12 cellular contexts compared by ENCODE assay signal in the genomic region with DNA sequence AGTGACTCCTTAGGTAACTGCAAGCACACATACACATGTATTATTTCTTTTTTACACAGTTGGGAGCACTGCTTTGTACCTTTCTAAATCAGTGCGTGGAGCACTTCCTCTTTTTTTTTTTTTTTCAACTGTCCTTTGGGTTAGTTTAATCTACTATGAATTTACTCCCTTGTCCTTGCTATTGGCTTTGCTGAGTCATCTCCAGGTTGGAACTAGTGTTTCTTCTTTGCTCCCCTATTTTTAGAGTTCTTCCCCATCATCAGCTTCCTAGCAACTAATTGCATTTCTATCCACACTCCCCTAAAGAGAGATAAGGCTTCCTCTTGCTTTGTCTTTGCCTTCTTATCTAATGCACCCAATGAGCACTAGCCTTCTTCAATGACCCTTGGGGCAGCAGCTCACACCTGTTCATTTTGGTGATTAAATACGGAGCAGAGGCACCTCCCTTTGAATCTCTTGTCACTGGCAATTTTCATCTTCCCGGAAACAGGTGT. TPM values are rescaled to one million over a fixed set of nuclear protein-coding genes. Genes with fewer than 3 reads are reported as not detected.
DNase-seq lines count a peak whose midpoint lies in the region; ATAC-seq and TF ChIP-seq lines count a peak whose summit lies in the region.
"Had no signal": no experiment of that assay in that cellular context is flagged by ENCODE, and none has a peak within 500 bp of the region (broad histone marks: within the 10 kb centered on the region; RNA-seq: fewer than 3 reads in every experiment).

No MANE protein-coding gene starts in this region.

- H3K4me3 ChIP-seq in OCI-LY1 (ENCODE audit: low read depth, low read length, poor library complexity, severe bottlenecking) (peak overlapping the region; percentile 86), neuronal stem cell (ENCODE audit: low read length in 2 of 2) (no peak overlapping the region)

- H3K36me3 Mint-ChIP-seq in naive B cell = no peaks in the 10 kb centered on the region
- H3K36me3 Mint-ChIP-seq in T-helper 17 cell (ENCODE audit: low read depth) = peaks cover under 1% of the 10 kb centered on the region
- H3K36me3 Mint-ChIP-seq: activated naive CD8-positive, alpha-beta T cell had no signal

- H3K4ac ChIP-seq in neuronal stem cell (ENCODE audit: low read length) = no peak overlapping the region

- H2BK5ac ChIP-seq in neuronal stem cell (ENCODE audit: low read length) = no peak overlapping the region

- H3K36me3 ChIP-seq in OCI-LY1 (ENCODE audit: insufficient read depth, low read length) (peaks cover 39% of the 10 kb centered on the region), neuronal stem cell (replicated peaks in 1 of 2; ENCODE audit: control insufficient read depth in 2 of 2, insufficient read depth in 2 of 2, low read length in 2 of 2) (no peaks in the 10 kb centered on the region)

- H3K27me3 ChIP-seq in OCI-LY1 (ENCODE audit: insufficient read depth, low read length) (no peaks in the 10 kb centered on the region), neuronal stem cell (ENCODE audit: control insufficient read depth in 3 of 3, insufficient read depth in 3 of 3, low read depth in 1 of 3, low read length in 3 of 3) (no peaks in the 10 kb centered on the region)

- H3K4me2 ChIP-seq in OCI-LY1 (ENCODE audit: low read length) = peak overlapping the region; percentile 94
- H3K4me2 ChIP-seq in neuronal stem cell (ENCODE audit: insufficient read depth, low read length, poor library complexity, severe bottlenecking) = no peak overlapping the region

- H3K14ac ChIP-seq in neuronal stem cell (ENCODE audit: low read length) = no peak overlapping the region

- H4K91ac ChIP-seq in neuronal stem cell (ENCODE audit: low read depth, low read length, poor library complexity) = no peak overlapping the region

- whole genome bisulfite sequencing in neuronal stem cell (ENCODE audit: extremely low coverage in 2 of 2, insufficient read length in 2 of 2, insufficient replicate concordance in 1 of 2), 2 donors = no CpG with 5 or more reads among the region's 3 CpGs

- peak overlapping the region; percentile 97 for H3K27ac ChIP-seq in OCI-LY1 (ENCODE audit: low read depth, low read length, poor library complexity, severe bottlenecking)
- no peak overlapping the region for H3K27ac ChIP-seq in neuronal stem cell (replicated peaks; ENCODE audit: low read length)
- H3K27ac ChIP-seq: epithelial cell of prostate had no signal

- H3K27me3 Mint-ChIP-seq in naive B cell (no peaks in the 10 kb centered on the region), T-helper 17 cell (no peaks in the 10 kb centered on the region)
- H3K27me3 Mint-ChIP-seq: activated naive CD8-positive, alpha-beta T cell had no signal

- no peak overlapping the region for H3K18ac ChIP-seq in neuronal stem cell (ENCODE audit: low read length)

- H3K4me1 ChIP-seq in OCI-LY1 (ENCODE audit: insufficient read depth, low read length, severe bottlenecking) = peaks cover 50% of the 10 kb centered on the region
- H3K4me1 ChIP-seq in neuronal stem cell (ENCODE audit: control insufficient read depth in 2 of 2, insufficient read depth in 1 of 2, low read depth in 1 of 2, low read length in 2 of 2) = peaks cover 2 to 4% of the 10 kb centered on the region in 2 donors

- H3K9me2 ChIP-seq in OCI-LY1 (ENCODE audit: low read depth, low read length) = no peaks in the 10 kb centered on the region

- TF ChIP-seq CTCF in OCI-LY1 (IDR thresholded peaks at IDR 0.05; ENCODE audit: low read length) = no peak

- H3K9ac ChIP-seq in OCI-LY1 (ENCODE audit: low read length) (peak overlapping the region; percentile 87), neuronal stem cell (ENCODE audit: low read depth, low read length, poor library complexity) (no peak overlapping the region)

- H3K4me3 Mint-ChIP-seq in naive B cell (peak overlapping the region in 2 of 8 donors; percentile 36 to 50), T-helper 17 cell (no peak overlapping the region)
- H3K4me3 Mint-ChIP-seq: activated naive CD8-positive, alpha-beta T cell had no signal

- H2AK5ac ChIP-seq in neuronal stem cell (ENCODE audit: low read depth, low read length) = no peak overlapping the region

- H3K9me3 Mint-ChIP-seq in naive B cell = no peaks in the 10 kb centered on the region

- DNase-seq in NAMALWA (ENCODE audit: low spot score) (peak; percentile 46), naive B cell (peak; percentile 19), T-helper 17 cell (no peak), neuronal stem cell (ENCODE audit: low spot score) (no peak)
- no peak for DNase-seq in activated naive CD4-positive, alpha-beta T cell treated with anti-CD3 and anti-CD28 coated beads, Interleukin-2, amount 50 U/mL, for 16 hours
- DNase-seq: activated CD4-positive, alpha-beta T cell treated with anti-CD3 and anti-CD28 coated beads for 1 hour; NCI-H526 had no signal

- H3K79me1 ChIP-seq in neuronal stem cell (ENCODE audit: low read depth, low read length) = no peaks in the 10 kb centered on the region

- H4K8ac ChIP-seq in neuronal stem cell (ENCODE audit: low read depth, low read length) = no peak overlapping the region

- no peak overlapping the region for H2BK15ac ChIP-seq in neuronal stem cell (ENCODE audit: low read length)

- no peak overlapping the region for H2BK12ac ChIP-seq in neuronal stem cell (ENCODE audit: low read length)

- H3K4me1 Mint-ChIP-seq in naive B cell (peaks cover 10 to 13% (median 12%) of the 10 kb centered on the region in 3 donors), T-helper 17 cell (peaks cover 6% of the 10 kb centered on the region)

- no peak overlapping the region for H3K23ac ChIP-seq in neuronal stem cell (ENCODE audit: low read depth, low read length, poor library complexity)

- ATAC-seq in GM18502 (IDR thresholded peaks at IDR 0.05; ENCODE audit: poor library complexity, unreplicated experiment) (peak; percentile 72), naive B cell (ENCODE audit: low read depth in 2 of 2) (peak; percentile 74 to 90), T-helper 17 cell (no peak)

- H2BK120ac ChIP-seq in neuronal stem cell (ENCODE audit: low read depth, low read length) = no peak overlapping the region

- H3K9me3 ChIP-seq in OCI-LY1 (ENCODE audit: low read length) = no peaks in the 10 kb centered on the region
- H3K9me3 ChIP-seq in T-helper 17 cell (ENCODE audit: control insufficient read depth, low read length, poor library complexity, severe bottlenecking) = no peaks in the 10 kb centered on the region
- H3K9me3 ChIP-seq in neuronal stem cell (replicated peaks in 1 of 2; ENCODE audit: control insufficient read depth in 2 of 2, insufficient read depth in 1 of 2, low read depth in 1 of 2, low read length in 2 of 2) = no peaks in the 10 kb centered on the region

- H4K20me1 ChIP-seq in OCI-LY1 (ENCODE audit: insufficient read depth, low read length) = no peaks in the 10 kb centered on the region

- peak overlapping the region in 1 of 6 donors; percentile 5 for H3K27ac Mint-ChIP-seq in naive B cell
- no peak overlapping the region for H3K27ac Mint-ChIP-seq in T-helper 17 cell
- H3K27ac Mint-ChIP-seq: activated naive CD8-positive, alpha-beta T cell had no signal

- H2AFZ ChIP-seq in OCI-LY1 (ENCODE audit: low read length) (no peak overlapping the region), neuronal stem cell (ENCODE audit: low read length) (no peak overlapping the region)

- H3F3A ChIP-seq in OCI-LY1 (ENCODE audit: insufficient read depth, low read length) = no peaks in the 10 kb centered on the region

- peaks cover 42% of the 10 kb centered on the region for H3K79me2 ChIP-seq in OCI-LY1 (ENCODE audit: insufficient read depth, low read length)

RNA-seq across cellular contexts. Expression of a gene that starts 24.3 kb away (rescaled TPM):
- polyA plus RNA-seq in naive B cell (ENCODE audit: low read depth in 6 of 6) = not detected
- total RNA-seq in T-helper 17 cell = 1 to 10 TPM; 1.2 to 1.5 TPM
- polyA plus RNA-seq in neuronal stem cell (2013, experiment 1 of 2) = not detected
- not detected for polyA plus RNA-seq in neuronal stem cell (2013, experiment 2 of 2)
- polyA plus RNA-seq: keratinocyte had no signal

RNA-seq across cellular contexts. Expression of a gene that starts 55.3 kb away (rescaled TPM):
- polyA plus RNA-seq in naive B cell (ENCODE audit: low read depth in 6 of 6) = under 1 TPM in 4 of 6 donors, not detected in 2; 0.13 to 0.42 (median 0.20) TPM
- 1 to 10 TPM in 1 of 2 donors, under 1 TPM in 1; 0.94 to 1.1 TPM for total RNA-seq in T-helper 17 cell
- polyA plus RNA-seq in neuronal stem cell (2013, experiment 1 of 2) = 2.7 TPM
- polyA plus RNA-seq in neuronal stem cell (2013, experiment 2 of 2) = 2.9 TPM

Comparison
In these comparisons a context has a peak if more than half of its experiments do, and no peak if none do; other contexts are left out.
1. DNase-seq: peak in NAMALWA (single experiment) and naive B cell (single experiment); none in T-helper 17 cell (0 of 3), activated naive CD4-positive, alpha-beta T cell treated with anti-CD3 and anti-CD28 coated beads, Interleukin-2, amount 50 U/mL, for 16 hours (single experiment) and neuronal stem cell (single experiment).